21 cellular contexts compared by ENCODE assay signal in the genomic region with DNA sequence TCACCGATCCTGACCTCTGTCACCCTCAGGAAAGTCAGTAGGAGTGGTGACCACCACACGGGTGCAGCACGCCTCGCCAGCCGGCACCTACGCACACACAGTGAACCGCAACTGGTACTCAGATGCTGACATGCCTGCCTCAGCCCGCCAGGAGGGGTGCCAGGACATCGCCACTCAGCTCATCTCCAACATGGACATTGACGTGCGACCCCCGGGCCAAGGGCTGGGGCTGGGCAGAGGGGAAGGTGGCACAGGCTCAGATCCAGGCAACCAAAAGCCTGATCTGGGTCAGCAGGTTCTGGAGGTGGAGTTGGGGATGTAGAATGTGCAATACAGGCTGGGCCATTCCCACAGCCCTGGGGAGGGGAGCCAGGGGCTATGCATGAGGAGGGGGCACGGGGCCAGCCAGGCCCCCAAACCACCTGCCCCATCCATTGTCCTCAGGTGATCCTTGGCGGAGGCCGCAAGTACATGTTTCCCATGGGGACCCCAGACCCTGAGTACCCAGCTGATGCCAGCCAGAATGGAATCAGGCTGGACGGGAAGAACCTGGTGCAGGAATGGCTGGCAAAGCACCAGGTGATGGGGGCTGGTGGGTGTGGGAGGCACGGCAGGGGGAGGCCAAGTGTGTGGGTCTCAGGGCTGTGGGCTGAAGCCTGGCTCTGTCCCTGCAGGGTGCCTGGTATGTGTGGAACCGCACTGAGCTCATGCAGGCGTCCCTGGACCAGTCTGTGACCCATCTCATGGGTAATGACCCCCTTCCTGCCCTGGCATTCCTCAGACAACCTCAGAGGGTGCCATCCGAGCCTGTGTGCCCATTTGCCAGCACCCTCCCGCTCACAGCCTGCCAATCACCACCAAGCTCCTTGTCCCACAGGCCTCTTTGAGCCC. TPM values are rescaled to one million over a fixed set of nuclear protein-coding genes. Genes with fewer than 3 reads are reported as not detected.
DNase-seq lines count a peak whose midpoint lies in the region; ATAC-seq and TF ChIP-seq lines count a peak whose summit lies in the region.
"Had no signal": no experiment of that assay in that cellular context is flagged by ENCODE, and none has a peak within 500 bp of the region (broad histone marks: within the 10 kb centered on the region; RNA-seq: fewer than 3 reads in every experiment).

No MANE protein-coding gene starts in this region.

- no peak overlapping the region for H3K56ac ChIP-seq in H9 (ENCODE audit: insufficient read length, low read depth, low read length)

- no peaks in the 10 kb centered on the region for H3K36me3 Mint-ChIP-seq in activated T-cell treated with anti-CD3 and anti-CD28 coated beads, Interleukin-2, amount 50 U/mL, for 24 hours (ENCODE audit: low read depth)
- H3K36me3 Mint-ChIP-seq in activated T-cell treated with anti-CD3 and anti-CD28 coated beads, Interleukin-2, amount 50 U/mL, for 4 hours (ENCODE audit: insufficient read depth), result no peaks in the 10 kb centered on the region
- H3K36me3 Mint-ChIP-seq in H9 (ENCODE audit: insufficient read depth in 1 of 3, low read depth in 3 of 3), result no peaks in the 10 kb centered on the region
- H3K36me3 Mint-ChIP-seq in endodermal cell (ENCODE audit: low read depth), result no peaks in the 10 kb centered on the region
- H3K36me3 Mint-ChIP-seq: CD8-positive, alpha-beta T cell had no signal

- H2BK5ac ChIP-seq in H9 (ENCODE audit: insufficient read length, low read length), result no peak overlapping the region

- H3K9me3 ChIP-seq in H9 (ENCODE audit: control insufficient read depth, low read depth, low read length) (no peaks in the 10 kb centered on the region), endodermal cell (ENCODE audit: control insufficient read depth, low read length) (no peaks in the 10 kb centered on the region)
- H3K9me3 ChIP-seq: BLaER1 had no signal

- no peaks in the 10 kb centered on the region for H4K20me1 ChIP-seq in H9 (ENCODE audit: control insufficient read depth, insufficient read depth, insufficient read length)
- H4K20me1 ChIP-seq: BLaER1 had no signal

- intact Hi-C loops in posterior vena cava (cut with DNase I), result no loop called here

- no peak overlapping the region for H2BK20ac ChIP-seq in H9 (ENCODE audit: low read depth, low read length, poor library complexity, severe bottlenecking)

- H3K27me3 Mint-ChIP-seq in activated T-cell treated with anti-CD3 and anti-CD28 coated beads, Interleukin-2, amount 50 U/mL, for 24 hours, result peaks cover 31% of the 10 kb centered on the region
- H3K27me3 Mint-ChIP-seq in activated T-cell treated with anti-CD3 and anti-CD28 coated beads, Interleukin-2, amount 50 U/mL, for 4 hours (ENCODE audit: low read depth), result peaks cover 20% of the 10 kb centered on the region
- peaks cover 13% of the 10 kb centered on the region for H3K27me3 Mint-ChIP-seq in H9 (ENCODE audit: low read depth)
- peaks cover 15% of the 10 kb centered on the region for H3K27me3 Mint-ChIP-seq in endodermal cell (ENCODE audit: insufficient read depth)

- H3K79me1 ChIP-seq in H9 (ENCODE audit: insufficient read depth, low read depth, low read length, poor library complexity, severe bottlenecking), result no peaks in the 10 kb centered on the region

- H3K4me1 ChIP-seq in H9 (ENCODE audit: insufficient read depth, low read length) (no peaks in the 10 kb centered on the region), endodermal cell (ENCODE audit: control insufficient read depth, insufficient read depth, low read length) (no peaks in the 10 kb centered on the region)
- H3K4me1 ChIP-seq: BLaER1 had no signal

- no peak overlapping the region for H3K9ac ChIP-seq in H9 (ENCODE audit: extremely low read depth, insufficient read length, low read length)
- H3K9ac ChIP-seq in endodermal cell (ENCODE audit: extremely low read depth, low read length, poor library complexity, severe bottlenecking), result no peak overlapping the region
- H3K9ac ChIP-seq: BLaER1, GM23248 had no signal

- no peak for ATAC-seq in activated T-cell treated with anti-CD3 and anti-CD28 coated beads, Interleukin-2, amount 50 U/mL, for 4 hours
- no peak for ATAC-seq in HG03571 (IDR thresholded peaks at IDR 0.05; ENCODE audit: unreplicated experiment)
- ATAC-seq: CD8-positive, alpha-beta T cell; GM12878; PC-3 had no signal

- no peak overlapping the region for H2AK5ac ChIP-seq in H9 (ENCODE audit: insufficient read length, low read length)

- TF ChIP-seq CTCF in H9 (conservative IDR thresholded peaks at IDR 0.05) (no peak), endodermal cell (conservative IDR thresholded peaks at IDR 0.05) (no peak)

- H4K91ac ChIP-seq in H9 (ENCODE audit: insufficient read length, low read depth, low read length), result no peak overlapping the region

- no peak overlapping the region for H4K5ac ChIP-seq in H9 (ENCODE audit: insufficient read length, low read depth, low read length)

- DNase-seq in activated T-cell treated with anti-CD3 and anti-CD28 coated beads, Interleukin-2, amount 50 U/mL, for 24 hours, result peak; percentile 13
- DNase-seq in activated T-cell treated with anti-CD3 and anti-CD28 coated beads, Interleukin-2, amount 50 U/mL, for 4 hours, result no peak
- DNase-seq in H9 (peak; percentile 26), endodermal cell (peak; percentile 28), posterior vena cava (ENCODE audit: low spot score) (peak; percentile 56), AG08395 (ENCODE audit: low spot score) (no peak)
- no peak for DNase-seq in stimulated activated CD4-positive, alpha-beta T cell treated with anti-CD3 and anti-CD28 coated beads, Interleukin-2, amount 100 ng/mL, for 48 hours
- DNase-seq: CD8-positive, alpha-beta T cell; GDM1; GM23248; KG1; NCI-H1417 treated with DMSO at 0.1 percent for 48 hours; NCI-H1930; NCI-H2171; NCI-H446; NCI-H774; PC-3 had no signal

- H3K36me3 ChIP-seq in endodermal cell (ENCODE audit: control insufficient read depth, insufficient read depth, low read length), result no peaks in the 10 kb centered on the region
- H3K36me3 ChIP-seq: BLaER1 had no signal

- H3K14ac ChIP-seq in H9 (ENCODE audit: insufficient read depth, low read length), result no peak overlapping the region

- no peaks in the 10 kb centered on the region for H3K23me2 ChIP-seq in H9 (ENCODE audit: insufficient read length, low read depth, low read length, poor library complexity, severe bottlenecking)

- H3T11ph ChIP-seq in H9 (ENCODE audit: low read length), result no peak overlapping the region

- H3K4me3 ChIP-seq in endodermal cell (ENCODE audit: low read length), result no peak overlapping the region
- H3K4me3 ChIP-seq: BLaER1, GM12878, GM23248 had no signal

- H3K27ac ChIP-seq in H9 (ENCODE audit: insufficient read length, low read depth, low read length) (no peak overlapping the region), endodermal cell (ENCODE audit: low read depth, low read length) (no peak overlapping the region)
- H3K27ac ChIP-seq: BLaER1, GM23248 had no signal

- H2AFZ ChIP-seq in H9 (ENCODE audit: low read length), result no peak overlapping the region
- H2AFZ ChIP-seq: GM23248 had no signal

- H4K8ac ChIP-seq in H9 (replicated peaks; ENCODE audit: insufficient read length, low read depth, low read length), result no peak overlapping the region

- H3K4me3 Mint-ChIP-seq in activated T-cell treated with anti-CD3 and anti-CD28 coated beads, Interleukin-2, amount 50 U/mL, for 24 hours, result no peak overlapping the region
- H3K4me3 Mint-ChIP-seq in activated T-cell treated with anti-CD3 and anti-CD28 coated beads, Interleukin-2, amount 50 U/mL, for 4 hours, result no peak overlapping the region
- H3K4me3 Mint-ChIP-seq in H9 (no peak overlapping the region), endodermal cell (no peak overlapping the region)
- H3K4me3 Mint-ChIP-seq: CD8-positive, alpha-beta T cell had no signal

- H2BK15ac ChIP-seq in H9 (ENCODE audit: low read depth, low read length), result no peak overlapping the region

- H3K4me1 Mint-ChIP-seq in activated T-cell treated with anti-CD3 and anti-CD28 coated beads, Interleukin-2, amount 50 U/mL, for 24 hours (ENCODE audit: low read depth), result no peaks in the 10 kb centered on the region
- H3K4me1 Mint-ChIP-seq in activated T-cell treated with anti-CD3 and anti-CD28 coated beads, Interleukin-2, amount 50 U/mL, for 4 hours (ENCODE audit: low read depth), result no peaks in the 10 kb centered on the region
- no peaks in the 10 kb centered on the region for H3K4me1 Mint-ChIP-seq in H9
- H3K4me1 Mint-ChIP-seq in endodermal cell, result peaks cover 1% of the 10 kb centered on the region

- no peak overlapping the region for H2BK12ac ChIP-seq in H9 (ENCODE audit: insufficient read length, low read depth, low read length)

- H2BK120ac ChIP-seq in H9 (ENCODE audit: low read depth, low read length, poor library complexity, severe bottlenecking), result no peak overlapping the region

- no peaks in the 10 kb centered on the region for H3K79me2 ChIP-seq in H9 (ENCODE audit: insufficient read depth, low read length)

- H3K4ac ChIP-seq in H9 (ENCODE audit: low read depth, low read length), result no peak overlapping the region

- no peak overlapping the region for H3K18ac ChIP-seq in H9 (ENCODE audit: insufficient read length, low read depth, low read length)

- H3K27me3 ChIP-seq in H9 (ENCODE audit: insufficient read depth, low read length), result no peaks in the 10 kb centered on the region
- H3K27me3 ChIP-seq in endodermal cell (ENCODE audit: control insufficient read depth, insufficient read depth, low read length, poor library complexity, severe bottlenecking), result no peaks in the 10 kb centered on the region
- H3K27me3 ChIP-seq: BLaER1 had no signal

- H3K27ac Mint-ChIP-seq in activated T-cell treated with anti-CD3 and anti-CD28 coated beads, Interleukin-2, amount 50 U/mL, for 24 hours, result no peak overlapping the region
- H3K27ac Mint-ChIP-seq in H9 (no peak overlapping the region; a peak in 1 of 7 replicates), endodermal cell (no peak overlapping the region)
- H3K27ac Mint-ChIP-seq: CD8-positive, alpha-beta T cell had no signal

- no peaks in the 10 kb centered on the region for H3K9me3 Mint-ChIP-seq in activated T-cell treated with anti-CD3 and anti-CD28 coated beads, Interleukin-2, amount 50 U/mL, for 24 hours
- no peaks in the 10 kb centered on the region for H3K9me3 Mint-ChIP-seq in activated T-cell treated with anti-CD3 and anti-CD28 coated beads, Interleukin-2, amount 50 U/mL, for 4 hours
- H3K9me3 Mint-ChIP-seq in H9 (no peaks in the 10 kb centered on the region), endodermal cell (no peaks in the 10 kb centered on the region)
- H3K9me3 Mint-ChIP-seq: CD8-positive, alpha-beta T cell had no signal

- no peak overlapping the region for H3K4me2 ChIP-seq in H9 (ENCODE audit: insufficient read depth, insufficient read length, low read length)
- H3K4me2 ChIP-seq: BLaER1 had no signal

- H3K23ac ChIP-seq in H9 (ENCODE audit: insufficient read length, low read depth, low read length), result no peak overlapping the region

- WGBS in H9 (ENCODE audit: extremely low coverage, insufficient read length, low lambda C conversion rate), result no CpG with 5 or more reads among the region's 21 CpGs
- 91 to 95% methylated on average over 15 to 21 of the region's 21 CpGs for WGBS in endodermal cell (ENCODE audit: insufficient coverage in 1 of 2, insufficient read length in 1 of 2), 2 experiments

RNA-seq across cellular contexts. Expression of gene ALPI, which starts 1.4 kb away (rescaled TPM):
- total RNA-seq in activated T-cell treated with anti-CD3 and anti-CD28 coated beads, Interleukin-2, amount 50 U/mL, for 4 hours, result not detected
- not detected in 2 replicates for total RNA-seq in H9 (2021)
- not detected for total RNA-seq in endodermal cell
- not detected for polyA plus RNA-seq in endodermal cell (2013, experiment 1 of 2)
- polyA plus RNA-seq in endodermal cell (2013, experiment 2 of 2), result not detected
- total RNA-seq in posterior vena cava, result not detected
- total RNA-seq: A172; CD8-positive, alpha-beta T cell; GM12878; GM23248; PC-3 had no signal
- polyA plus RNA-seq: GM12878, GM23248 had no signal

RNA-seq across cellular contexts. Expression of gene ECEL1, which starts 30.3 kb away (rescaled TPM):
- under 1 TPM; 0.16 to 0.20 (median 0.19) TPM for total RNA-seq in activated T-cell treated with anti-CD3 and anti-CD28 coated beads, Interleukin-2, amount 50 U/mL, for 4 hours
- total RNA-seq in H9 (2021) (8.2 and 8.4 TPM in 2 replicates), endodermal cell (1 to 10 TPM; 1.6 to 4.6 TPM), posterior vena cava (1 to 10 TPM in 1 of 2 donors, under 1 TPM in 1; 0.52 to 2.8 TPM)
- 16.1 TPM for polyA plus RNA-seq in endodermal cell (2013, experiment 1 of 2)
- 12.0 TPM for polyA plus RNA-seq in endodermal cell (2013, experiment 2 of 2)
- total RNA-seq: A172; CD8-positive, alpha-beta T cell; GM12878; PC-3 had no signal
- polyA plus RNA-seq: GM12878, GM23248 had no signal

RNA-seq across cellular contexts. Expression of gene ALPG, which starts 50.7 kb away (rescaled TPM):
- total RNA-seq in activated T-cell treated with anti-CD3 and anti-CD28 coated beads, Interleukin-2, amount 50 U/mL, for 4 hours, result not detected
- total RNA-seq in H9 (2021), result 1.3 and 1.4 TPM in 2 replicates
- total RNA-seq in endodermal cell, result not detected
- polyA plus RNA-seq in endodermal cell (2013, experiment 1 of 2), result 0.11 TPM
- not detected for polyA plus RNA-seq in endodermal cell (2013, experiment 2 of 2)
- not detected for total RNA-seq in posterior vena cava
- total RNA-seq: A172; CD8-positive, alpha-beta T cell; GM12878; GM23248 had no signal
- polyA plus RNA-seq: GM12878, GM23248 had no signal

Comparison
In these comparisons a context has a peak if more than half of its experiments do, and no peak if none do; other contexts are left out.
1. DNase-seq: peak in activated T-cell treated with anti-CD3 and anti-CD28 coated beads, Interleukin-2, amount 50 U/mL, for 24 hours (single experiment), H9 (single experiment), endodermal cell (single experiment) and posterior vena cava (single experiment); none in activated T-cell treated with anti-CD3 and anti-CD28 coated beads, Interleukin-2, amount 50 U/mL, for 4 hours (single experiment), stimulated activated CD4-positive, alpha-beta T cell treated with anti-CD3 and anti-CD28 coated beads, Interleukin-2, amount 100 ng/mL, for 48 hours (0 of 2) and AG08395 (single experiment).